In genomic region chr10:17435187-17435586, GRCh38 we compare ENCODE assay signal across 1 cellular context.
TF ChIP-seq lines count a peak whose summit lies in the region.

No MANE protein-coding gene starts in this region.

TF ChIP-seq in H1, 55 proteins besides CTCF, POLR2A, EP300 and RAD21 (continued from another document):
- TF ChIP-seq PHF8 (conservative IDR thresholded peaks at IDR 0.05; ENCODE audit: low read depth, low read length) (no peak), RBBP5 (IDR thresholded peaks at IDR 0.05; ENCODE audit: borderline replicate concordance, low read depth, low read length) (no peak), JUND (IDR thresholded peaks at IDR 0.05; ENCODE audit: low read length) (no peak), JUN (IDR thresholded peaks at IDR 0.05; ENCODE audit: low read depth, low read length) (no peak), ATF3 (IDR thresholded peaks at IDR 0.05; ENCODE audit: insufficient read depth, low read depth, low read length) (no peak), SIX5 (IDR thresholded peaks at IDR 0.05; ENCODE audit: low read depth, low read length) (no peak), KDM4A (IDR thresholded peaks at IDR 0.05; ENCODE audit: low read depth, low read length, severe bottlenecking) (no peak), KDM1A (IDR thresholded peaks at IDR 0.05; ENCODE audit: borderline replicate concordance, low read length) (no peak), CBX5 (IDR thresholded peaks at IDR 0.05; ENCODE audit: low read depth, low read length) (no peak)
- TF ChIP-seq, protein P1, sequence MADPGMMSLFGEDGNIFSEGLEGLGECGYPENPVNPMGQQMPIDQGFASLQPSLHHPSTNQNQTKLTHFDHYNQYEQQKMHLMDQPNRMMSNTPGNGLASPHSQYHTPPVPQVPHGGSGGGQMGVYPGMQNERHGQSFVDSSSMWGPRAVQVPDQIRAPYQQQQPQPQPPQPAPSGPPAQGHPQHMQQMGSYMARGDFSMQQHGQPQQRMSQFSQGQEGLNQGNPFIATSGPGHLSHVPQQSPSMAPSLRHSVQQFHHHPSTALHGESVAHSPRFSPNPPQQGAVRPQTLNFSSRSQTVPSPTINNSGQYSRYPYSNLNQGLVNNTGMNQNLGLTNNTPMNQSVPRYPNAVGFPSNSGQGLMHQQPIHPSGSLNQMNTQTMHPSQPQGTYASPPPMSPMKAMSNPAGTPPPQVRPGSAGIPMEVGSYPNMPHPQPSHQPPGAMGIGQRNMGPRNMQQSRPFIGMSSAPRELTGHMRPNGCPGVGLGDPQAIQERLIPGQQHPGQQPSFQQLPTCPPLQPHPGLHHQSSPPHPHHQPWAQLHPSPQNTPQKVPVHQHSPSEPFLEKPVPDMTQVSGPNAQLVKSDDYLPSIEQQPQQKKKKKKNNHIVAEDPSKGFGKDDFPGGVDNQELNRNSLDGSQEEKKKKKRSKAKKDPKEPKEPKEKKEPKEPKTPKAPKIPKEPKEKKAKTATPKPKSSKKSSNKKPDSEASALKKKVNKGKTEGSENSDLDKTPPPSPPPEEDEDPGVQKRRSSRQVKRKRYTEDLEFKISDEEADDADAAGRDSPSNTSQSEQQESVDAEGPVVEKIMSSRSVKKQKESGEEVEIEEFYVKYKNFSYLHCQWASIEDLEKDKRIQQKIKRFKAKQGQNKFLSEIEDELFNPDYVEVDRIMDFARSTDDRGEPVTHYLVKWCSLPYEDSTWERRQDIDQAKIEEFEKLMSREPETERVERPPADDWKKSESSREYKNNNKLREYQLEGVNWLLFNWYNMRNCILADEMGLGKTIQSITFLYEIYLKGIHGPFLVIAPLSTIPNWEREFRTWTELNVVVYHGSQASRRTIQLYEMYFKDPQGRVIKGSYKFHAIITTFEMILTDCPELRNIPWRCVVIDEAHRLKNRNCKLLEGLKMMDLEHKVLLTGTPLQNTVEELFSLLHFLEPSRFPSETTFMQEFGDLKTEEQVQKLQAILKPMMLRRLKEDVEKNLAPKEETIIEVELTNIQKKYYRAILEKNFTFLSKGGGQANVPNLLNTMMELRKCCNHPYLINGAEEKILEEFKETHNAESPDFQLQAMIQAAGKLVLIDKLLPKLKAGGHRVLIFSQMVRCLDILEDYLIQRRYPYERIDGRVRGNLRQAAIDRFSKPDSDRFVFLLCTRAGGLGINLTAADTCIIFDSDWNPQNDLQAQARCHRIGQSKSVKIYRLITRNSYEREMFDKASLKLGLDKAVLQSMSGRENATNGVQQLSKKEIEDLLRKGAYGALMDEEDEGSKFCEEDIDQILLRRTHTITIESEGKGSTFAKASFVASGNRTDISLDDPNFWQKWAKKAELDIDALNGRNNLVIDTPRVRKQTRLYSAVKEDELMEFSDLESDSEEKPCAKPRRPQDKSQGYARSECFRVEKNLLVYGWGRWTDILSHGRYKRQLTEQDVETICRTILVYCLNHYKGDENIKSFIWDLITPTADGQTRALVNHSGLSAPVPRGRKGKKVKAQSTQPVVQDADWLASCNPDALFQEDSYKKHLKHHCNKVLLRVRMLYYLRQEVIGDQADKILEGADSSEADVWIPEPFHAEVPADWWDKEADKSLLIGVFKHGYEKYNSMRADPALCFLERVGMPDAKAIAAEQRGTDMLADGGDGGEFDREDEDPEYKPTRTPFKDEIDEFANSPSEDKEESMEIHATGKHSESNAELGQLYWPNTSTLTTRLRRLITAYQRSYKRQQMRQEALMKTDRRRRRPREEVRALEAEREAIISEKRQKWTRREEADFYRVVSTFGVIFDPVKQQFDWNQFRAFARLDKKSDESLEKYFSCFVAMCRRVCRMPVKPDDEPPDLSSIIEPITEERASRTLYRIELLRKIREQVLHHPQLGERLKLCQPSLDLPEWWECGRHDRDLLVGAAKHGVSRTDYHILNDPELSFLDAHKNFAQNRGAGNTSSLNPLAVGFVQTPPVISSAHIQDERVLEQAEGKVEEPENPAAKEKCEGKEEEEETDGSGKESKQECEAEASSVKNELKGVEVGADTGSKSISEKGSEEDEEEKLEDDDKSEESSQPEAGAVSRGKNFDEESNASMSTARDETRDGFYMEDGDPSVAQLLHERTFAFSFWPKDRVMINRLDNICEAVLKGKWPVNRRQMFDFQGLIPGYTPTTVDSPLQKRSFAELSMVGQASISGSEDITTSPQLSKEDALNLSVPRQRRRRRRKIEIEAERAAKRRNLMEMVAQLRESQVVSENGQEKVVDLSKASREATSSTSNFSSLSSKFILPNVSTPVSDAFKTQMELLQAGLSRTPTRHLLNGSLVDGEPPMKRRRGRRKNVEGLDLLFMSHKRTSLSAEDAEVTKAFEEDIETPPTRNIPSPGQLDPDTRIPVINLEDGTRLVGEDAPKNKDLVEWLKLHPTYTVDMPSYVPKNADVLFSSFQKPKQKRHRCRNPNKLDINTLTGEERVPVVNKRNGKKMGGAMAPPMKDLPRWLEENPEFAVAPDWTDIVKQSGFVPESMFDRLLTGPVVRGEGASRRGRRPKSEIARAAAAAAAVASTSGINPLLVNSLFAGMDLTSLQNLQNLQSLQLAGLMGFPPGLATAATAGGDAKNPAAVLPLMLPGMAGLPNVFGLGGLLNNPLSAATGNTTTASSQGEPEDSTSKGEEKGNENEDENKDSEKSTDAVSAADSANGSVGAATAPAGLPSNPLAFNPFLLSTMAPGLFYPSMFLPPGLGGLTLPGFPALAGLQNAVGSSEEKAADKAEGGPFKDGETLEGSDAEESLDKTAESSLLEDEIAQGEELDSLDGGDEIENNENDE (IDR thresholded peaks at IDR 0.05; ENCODE audit: insufficient replicate concordance, low read length) = no peak
